In the genomic region with DNA sequence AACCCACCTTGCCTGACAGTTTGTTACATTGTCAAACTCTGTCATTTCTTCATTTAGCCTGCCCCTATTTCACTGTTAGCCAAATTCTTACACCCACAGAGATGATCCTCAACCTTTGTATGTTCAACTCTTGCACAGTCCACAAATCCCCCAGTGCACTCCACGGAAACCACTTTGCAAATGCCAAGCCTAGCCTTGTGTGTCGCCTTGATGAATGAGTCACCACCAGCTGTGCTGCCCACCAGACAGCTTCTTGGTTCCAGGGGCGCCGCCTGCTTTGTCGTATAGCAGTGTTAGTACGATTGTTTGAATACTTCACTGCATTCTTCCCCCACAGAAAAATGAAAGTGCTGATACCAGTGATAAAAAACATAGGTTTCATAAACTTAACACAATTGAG, we compare ENCODE assay signal across 12 cellular contexts.
DNase-seq lines count a peak whose midpoint lies in the region; ATAC-seq and TF ChIP-seq lines count a peak whose summit lies in the region.
"Had no signal": no experiment of that assay in that cellular context is flagged by ENCODE, and none has a peak within 500 bp of the region (broad histone marks: within the 10 kb centered on the region; RNA-seq: fewer than 3 reads in every experiment).

No MANE protein-coding gene starts in this region.

- no peaks in the 10 kb centered on the region for H3K27me3 ChIP-seq in vagina
- H3K27me3 ChIP-seq: breast epithelium had no signal

- H3K27ac Mint-ChIP-seq in activated T-helper 1 cell treated with anti-CD3 and anti-CD28 coated beads, Interleukin-12 subunit alpha, Interleukin-12 subunit beta, Interleukin-2, Interleukin-4 antibody, amounts not matched to agents 30 ng/mL and 10 ng/mL and 1 ng/mL, durations not matched to agents 14 hours and 24 hours and 36 hours = no peak overlapping the region
- H3K27ac Mint-ChIP-seq: activated T-cell treated with anti-CD3 and anti-CD28 coated beads, Interleukin-2, amount 50 U/mL, for 72 hours had no signal

- H3K27me3 Mint-ChIP-seq in activated T-helper 1 cell treated with anti-CD3 and anti-CD28 coated beads, Interleukin-12 subunit alpha, Interleukin-12 subunit beta, Interleukin-2, Interleukin-4 antibody, amounts not matched to agents 30 ng/mL and 10 ng/mL and 1 ng/mL, durations not matched to agents 14 hours and 24 hours and 36 hours (ENCODE audit: insufficient read depth) = no peaks in the 10 kb centered on the region

- H3K9me3 ChIP-seq in vagina = no peaks in the 10 kb centered on the region
- H3K9me3 ChIP-seq: breast epithelium had no signal

- no peak overlapping the region for H3K27ac ChIP-seq in vagina

- H3K36me3 Mint-ChIP-seq in activated T-helper 1 cell treated with anti-CD3 and anti-CD28 coated beads, Interleukin-12 subunit alpha, Interleukin-12 subunit beta, Interleukin-2, Interleukin-4 antibody, amounts not matched to agents 30 ng/mL and 10 ng/mL and 1 ng/mL, durations not matched to agents 14 hours and 24 hours and 36 hours (ENCODE audit: low read depth) = no peaks in the 10 kb centered on the region

- DNase-seq in HFF-Myc (ENCODE audit: extremely low read depth, low read depth) (peak; percentile 40), fibroblast of the aortic adventitia (ENCODE audit: low read depth) (peak; percentile 84), smooth muscle cell of the brain vasculature (ENCODE audit: low read depth, low spot score) (peak; percentile 45), vagina (ENCODE audit: extremely low spot score in 2 of 2) (no peak), NCI-H526 treated with DMSO at 0.1 percent for 48 hours (lab: John Stamatoyannopoulos, UW) (no peak)
- DNase-seq in activated T-helper 1 cell treated with anti-CD3 and anti-CD28 coated beads, Interleukin-12 subunit alpha, Interleukin-12 subunit beta, Interleukin-2, Interleukin-4 antibody, amounts not matched to agents 30 ng/mL and 10 ng/mL and 1 ng/mL, durations not matched to agents 14 hours and 24 hours and 36 hours (ENCODE audit: low spot score) = no peak
- DNase-seq: activated T-cell treated with anti-CD3 and anti-CD28 coated beads, Interleukin-2, amount 50 U/mL, for 72 hours; NCI-H1417 treated with DMSO at 0.1 percent for 48 hours; NCI-H774 had no signal

- H3K4me3 ChIP-seq in HFF-Myc (replicated peaks; ENCODE audit: low read depth, low read length) (no peak overlapping the region), fibroblast of the aortic adventitia (ENCODE audit: low read depth, low read length) (no peak overlapping the region), vagina (no peak overlapping the region)

- intact Hi-C loops in vagina (cut with DNase I) = no loop called here
- intact Hi-C loops in activated T-helper 1 cell treated with anti-CD3 and anti-CD28 coated beads, Interleukin-12 subunit alpha, Interleukin-12 subunit beta, Interleukin-2, Interleukin-4 antibody, amounts not matched to agents 30 ng/mL and 10 ng/mL and 1 ng/mL, durations not matched to agents 14 hours and 24 hours and 36 hours (cut with micrococcal nuclease) = no loop called here

- H3K4me1 Mint-ChIP-seq in activated T-helper 1 cell treated with anti-CD3 and anti-CD28 coated beads, Interleukin-12 subunit alpha, Interleukin-12 subunit beta, Interleukin-2, Interleukin-4 antibody, amounts not matched to agents 30 ng/mL and 10 ng/mL and 1 ng/mL, durations not matched to agents 14 hours and 24 hours and 36 hours (ENCODE audit: low read depth) = no peaks in the 10 kb centered on the region

- TF ChIP-seq POLR2A in vagina (IDR thresholded peaks at IDR 0.05) = no peak

- H3K9me3 Mint-ChIP-seq in activated T-helper 1 cell treated with anti-CD3 and anti-CD28 coated beads, Interleukin-12 subunit alpha, Interleukin-12 subunit beta, Interleukin-2, Interleukin-4 antibody, amounts not matched to agents 30 ng/mL and 10 ng/mL and 1 ng/mL, durations not matched to agents 14 hours and 24 hours and 36 hours = no peaks in the 10 kb centered on the region

- no peaks in the 10 kb centered on the region for H3K4me1 ChIP-seq in vagina
- H3K4me1 ChIP-seq: breast epithelium had no signal

- TF ChIP-seq CTCF in HFF-Myc (IDR thresholded peaks at IDR 0.05; ENCODE audit: low read depth, low read length, missing control alignments) (no peak), fibroblast of the aortic adventitia (IDR thresholded peaks at IDR 0.05; ENCODE audit: insufficient read depth, low read length) (no peak), vagina (IDR thresholded peaks at IDR 0.05) (no peak)

- ATAC-seq in SK-N-SH treated with all-trans-retinoic acid at 6 μM for 48 hours = peak; percentile 48
- ATAC-seq: activated CD4-positive, CD25-positive, alpha-beta regulatory T cell treated with anti-CD3 and anti-CD28 coated beads, Interleukin-2, amount 50 U/mL, for 24 hours; activated T-cell treated with anti-CD3 and anti-CD28 coated beads, Interleukin-2, amount 50 U/mL, for 72 hours had no signal

- H3K36me3 ChIP-seq in vagina = no peaks in the 10 kb centered on the region
- H3K36me3 ChIP-seq: breast epithelium had no signal

- no peak overlapping the region for H3K4me3 Mint-ChIP-seq in activated T-helper 1 cell treated with anti-CD3 and anti-CD28 coated beads, Interleukin-12 subunit alpha, Interleukin-12 subunit beta, Interleukin-2, Interleukin-4 antibody, amounts not matched to agents 30 ng/mL and 10 ng/mL and 1 ng/mL, durations not matched to agents 14 hours and 24 hours and 36 hours
- H3K4me3 Mint-ChIP-seq: activated T-cell treated with anti-CD3 and anti-CD28 coated beads, Interleukin-2, amount 50 U/mL, for 72 hours had no signal

TF ChIP-seq in SK-N-SH treated with all-trans-retinoic acid at 6 μM for 48 hours, 23 proteins besides CTCF, POLR2A, EP300 and RAD21:
- TF ChIP-seq ISL1 (CRISPR knock-in tag; IDR thresholded peaks at IDR 0.05) (no peak), CSRNP3 (CRISPR knock-in tag; IDR thresholded peaks at IDR 0.05) (no peak), TOX (CRISPR knock-in tag; IDR thresholded peaks at IDR 0.05; ENCODE audit: borderline replicate concordance) (no peak), ZNF565 (CRISPR knock-in tag; conservative IDR thresholded peaks at IDR 0.05; ENCODE audit: low read depth) (no peak), ZNF70 (CRISPR knock-in tag; IDR thresholded peaks at IDR 0.05) (no peak), ESRRG (CRISPR knock-in tag; IDR thresholded peaks at IDR 0.05) (no peak), CSDC2 (CRISPR knock-in tag; IDR thresholded peaks at IDR 0.05) (no peak), RARB (CRISPR knock-in tag; IDR thresholded peaks at IDR 0.05) (no peak), SNAI2 (CRISPR knock-in tag; IDR thresholded peaks at IDR 0.05) (no peak)

Comparison
In these comparisons a context has a peak if more than half of its experiments do, and no peak if none do; other contexts are left out.
1. DNase-seq: peak in HFF-Myc (single experiment), fibroblast of the aortic adventitia (single experiment) and smooth muscle cell of the brain vasculature (single experiment); none in vagina (0 of 2), activated T-helper 1 cell treated with anti-CD3 and anti-CD28 coated beads, Interleukin-12 subunit alpha, Interleukin-12 subunit beta, Interleukin-2, Interleukin-4 antibody, amounts not matched to agents 30 ng/mL and 10 ng/mL and 1 ng/mL, durations not matched to agents 14 hours and 24 hours and 36 hours (single experiment) and NCI-H526 treated with DMSO at 0.1 percent for 48 hours (single experiment).